ENCODE assay signal across 1 cellular context in the genomic region with DNA sequence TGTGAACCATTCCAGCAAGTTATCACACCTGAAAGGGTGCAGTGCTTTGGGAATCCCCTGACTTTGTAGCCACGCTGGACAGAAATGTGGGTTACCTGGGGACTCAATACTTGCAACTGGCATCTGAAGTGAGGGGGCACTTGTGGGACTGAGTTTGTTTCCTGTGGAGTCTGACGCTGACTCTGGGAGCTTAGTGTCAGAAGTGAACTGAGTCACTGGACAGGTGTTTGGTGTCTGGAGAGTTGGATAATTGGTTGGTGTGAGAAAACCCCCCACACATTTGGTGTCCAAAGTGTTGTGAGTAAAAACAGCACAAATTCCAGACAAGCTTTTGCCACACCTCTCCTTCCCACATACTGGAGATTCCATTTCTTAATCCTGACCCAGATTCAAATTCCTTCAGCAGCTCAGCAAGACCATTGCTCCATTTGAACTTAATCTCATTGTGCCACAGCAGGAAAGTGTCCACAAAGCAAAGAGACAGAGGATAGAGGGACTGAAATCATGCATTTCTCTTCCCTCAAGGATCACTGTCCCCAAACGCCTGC. TPM values are rescaled to one million over a fixed set of nuclear protein-coding genes. Genes with fewer than 3 reads are reported as not detected.
"Had no signal": no experiment of that assay in that cellular context is flagged by ENCODE, and none has a peak within 500 bp of the region (broad histone marks: within the 10 kb centered on the region; RNA-seq: fewer than 3 reads in every experiment).

No MANE protein-coding gene starts in this region.

RNA-seq across cellular contexts. Expression of a gene that starts 48.8 kb away (rescaled TPM):
- total RNA-seq: activated B cell treated with CpG ODN at 0.5 μM for 24 hours had no signal
